ENCODE assay signal across 8 cellular contexts in the genomic region with DNA sequence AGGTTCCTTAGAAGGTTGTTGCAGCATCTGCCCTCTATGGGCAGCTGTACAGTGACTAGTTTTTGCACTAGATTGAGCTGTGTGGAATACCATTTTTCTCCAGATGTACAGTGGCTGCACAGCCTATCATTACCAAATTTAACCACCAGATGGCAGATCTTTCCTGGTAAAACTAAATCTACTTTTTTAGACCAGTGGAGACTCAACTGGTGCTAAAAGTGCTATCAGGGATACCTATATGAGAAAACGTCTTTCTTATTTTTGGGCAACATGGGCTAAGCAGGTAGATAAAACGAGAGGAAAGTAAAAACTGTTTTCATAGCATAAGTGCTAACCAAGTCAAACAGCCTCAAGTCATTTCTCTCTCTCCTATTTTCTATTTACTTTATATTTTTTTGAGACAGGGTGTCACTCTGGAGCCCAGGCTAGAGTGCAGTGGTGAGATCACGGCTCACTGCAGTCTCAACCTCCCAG. TPM values are rescaled to one million over a fixed set of nuclear protein-coding genes. Genes with fewer than 3 reads are reported as not detected.
DNase-seq lines count a peak whose midpoint lies in the region; ATAC-seq and TF ChIP-seq lines count a peak whose summit lies in the region.

No MANE protein-coding gene starts in this region.

- TF ChIP-seq POLR2A in HCT116 (IDR thresholded peaks at IDR 0.05; ENCODE audit: borderline replicate concordance, extremely low read depth, insufficient read depth, insufficient read length) (no peak), NB4 (IDR thresholded peaks at IDR 0.05; ENCODE audit: extremely low read depth, insufficient read length) (no peak), esophagus squamous epithelium (IDR thresholded peaks at IDR 0.05) (no peak)

- no peak for DNase-seq in activated T-cell treated with anti-CD3 and anti-CD28 coated beads, Interleukin-2, amount 50 U/mL, for 4 hours
- no peak for DNase-seq in activated T-cell treated with anti-CD3 and anti-CD28 coated beads, Interleukin-2, amount 50 U/mL, for 1 hour
- DNase-seq in HCT116 (ENCODE audit: low read depth, low spot score) = peak; percentile 53
- DNase-seq in NB4 (ENCODE audit: low read depth) = peak; percentile 76
- peak; percentile 95 for DNase-seq in SK-N-MC (ENCODE audit: low read depth, low spot score)
- no peak for DNase-seq in esophagus squamous epithelium (lab: John Stamatoyannopoulos, UW)
- no peak for DNase-seq in ureter (ENCODE audit: low spot score)

- TF ChIP-seq RAD21 in HCT116 (IDR thresholded peaks at IDR 0.05; ENCODE audit: low read depth) = peak; percentile 88
- peak; percentile 79 for TF ChIP-seq RAD21 in neural cell (conservative IDR thresholded peaks at IDR 0.05)

- H3K27me3 ChIP-seq in HCT116 (ENCODE audit: insufficient read depth, low read length) = no peaks in the 10 kb centered on the region
- H3K27me3 ChIP-seq in esophagus squamous epithelium = no peaks in the 10 kb centered on the region
- no peaks in the 10 kb centered on the region for H3K27me3 ChIP-seq in neural cell (ENCODE audit: insufficient read depth, low read depth, low read length)

- H2AFZ ChIP-seq in HCT116 (ENCODE audit: low read depth, low read length, poor library complexity, severe bottlenecking) = no peak overlapping the region
- no peak overlapping the region for H2AFZ ChIP-seq in neural cell (ENCODE audit: low read depth, low read length)

- H3K36me3 ChIP-seq in HCT116 (ENCODE audit: control insufficient read depth in 1 of 2, insufficient read depth in 2 of 2, low read length in 2 of 2) (no peaks in the 10 kb centered on the region), SK-N-MC (ENCODE audit: insufficient read depth, low read length) (peaks cover 7% of the 10 kb centered on the region; the same call in 1 of the 2 replicates), esophagus squamous epithelium (no peaks in the 10 kb centered on the region), neural cell (ENCODE audit: insufficient read depth, low read length) (no peaks in the 10 kb centered on the region)

- H3K79me2 ChIP-seq in HCT116 (ENCODE audit: insufficient read depth, low read length) (no peaks in the 10 kb centered on the region), neural cell (replicated peaks; ENCODE audit: insufficient read depth, low read length) (no peaks in the 10 kb centered on the region)

- BruUV-seq in HCT116 (replicated peaks; lab: Mats Ljungman, UMichigan) = no TSS peak

- no peaks in the 10 kb centered on the region for H3K9me2 ChIP-seq in HCT116 (ENCODE audit: insufficient read depth)
- no peaks in the 10 kb centered on the region for H3K9me2 ChIP-seq in neural cell (ENCODE audit: insufficient read depth, low read length)

- CTCF ChIA-PET in HCT116 (lab: Charles Lee) = interaction anchor here (0.5 to 5.5 kb wide), 14 partner anchors 8 to 1133 kb away, joined by 3 to 106 read pairs (median 4); no protein-coding TSS in a partner anchor

- no peak overlapping the region for H3K4me3 ChIP-seq in HCT116 (replicated peaks in 1 of 2; ENCODE audit: low read depth in 1 of 2, low read length in 2 of 2)
- no peak overlapping the region for H3K4me3 ChIP-seq in NB4 (ENCODE audit: low read depth, low read length)
- no peak overlapping the region for H3K4me3 ChIP-seq in SK-N-MC
- H3K4me3 ChIP-seq in esophagus squamous epithelium = no peak overlapping the region
- no peak overlapping the region for H3K4me3 ChIP-seq in neural cell (ENCODE audit: low read length)

- TF ChIP-seq CTCF in HCT116 (IDR thresholded peaks at IDR 0.05 in 2 of 3, conservative IDR thresholded peaks at IDR 0.05 in 1 of 3; ENCODE audit: borderline replicate concordance in 1 of 3, insufficient read depth in 1 of 3, low read depth in 2 of 3, low read length in 2 of 3) (peak; percentile 77 to 90 (median 88)), NB4 (IDR thresholded peaks at IDR 0.05; ENCODE audit: low read depth, low read length) (peak; percentile 61), esophagus squamous epithelium (IDR thresholded peaks at IDR 0.05) (peak; percentile 40 to 90 (median 80)), neural cell (IDR thresholded peaks at IDR 0.05; ENCODE audit: poor library complexity, severe bottlenecking) (peak; percentile 82)

- H3K9me3 ChIP-seq in HCT116 (ENCODE audit: control insufficient read depth in 1 of 2, insufficient read depth in 1 of 2, low read depth in 1 of 2, low read length in 2 of 2) (no peaks in the 10 kb centered on the region), SK-N-MC (ENCODE audit: low read depth, low read length) (no peaks in the 10 kb centered on the region), esophagus squamous epithelium (no peaks in the 10 kb centered on the region), neural cell (ENCODE audit: low read length) (no peaks in the 10 kb centered on the region)

- H3K9ac ChIP-seq in HCT116 (ENCODE audit: low read length) (no peak overlapping the region), SK-N-MC (ENCODE audit: insufficient read length) (peak overlapping the region; percentile 17), neural cell (ENCODE audit: low read length) (no peak overlapping the region)

- H3K4me2 ChIP-seq in HCT116 (ENCODE audit: low read length) (no peak overlapping the region), neural cell (ENCODE audit: low read length) (no peak overlapping the region)

- H3K4me3 Mint-ChIP-seq in activated T-cell treated with anti-CD3 and anti-CD28 coated beads, Interleukin-2, amount 50 U/mL, for 4 hours = no peak overlapping the region

- no peaks in the 10 kb centered on the region for H3K9me3 Mint-ChIP-seq in activated T-cell treated with anti-CD3 and anti-CD28 coated beads, Interleukin-2, amount 50 U/mL, for 4 hours

- WGBS in esophagus squamous epithelium, 2 donors = 20 to 37% methylated on average over 3 of the region's 3 CpGs

- intact Hi-C loops in HCT116 (cut with micrococcal nuclease) = loop anchor here (1.0 to 5.0 kb wide), 4 partner anchors 147 to 479 kb away; no protein-coding TSS in a partner anchor
- intact Hi-C loops in esophagus squamous epithelium (cut with DNase I) = loop anchor here (5.0 to 10.0 kb wide), 2 partner anchors 398 to 475 kb away; no protein-coding TSS in a partner anchor

- TF ChIP-seq EP300 in neural cell (conservative IDR thresholded peaks at IDR 0.05; ENCODE audit: poor library complexity, severe bottlenecking) = no peak

- H3F3A ChIP-seq in neural cell (ENCODE audit: insufficient read depth, low read length, poor library complexity, severe bottlenecking) = no peaks in the 10 kb centered on the region

- H4K20me1 ChIP-seq in HCT116 (ENCODE audit: insufficient read depth) = no peaks in the 10 kb centered on the region
- H4K20me1 ChIP-seq in neural cell (ENCODE audit: insufficient read depth) = no peaks in the 10 kb centered on the region

- RAD21 ChIA-PET in HCT116 (lab: Charles Lee; ENCODE audit: low non-redundant PET in 1 of 2, low total read pairs in 2 of 2, uncharacterized antibody in 2 of 2, unreplicated experiment in 2 of 2) = interaction anchor here (2.1 to 2.4 kb wide), 2 partner anchors 399 kb away, joined by 7 to 9 read pairs; no protein-coding TSS in a partner anchor

- ATAC-seq in activated T-cell treated with anti-CD3 and anti-CD28 coated beads, Interleukin-2, amount 50 U/mL, for 4 hours = peak; percentile 50 to 51
- peak; percentile 94 for ATAC-seq in HCT116

- POLR2A ChIA-PET in HCT116 (lab: Charles Lee) = interaction anchor here (1.8 kb wide), 1 partner anchor 399 kb away, joined by 9 read pairs; no protein-coding TSS in a partner anchor

- no peaks in the 10 kb centered on the region for H3K4me1 ChIP-seq in HCT116 (ENCODE audit: control insufficient read depth in 1 of 2, insufficient read depth in 2 of 2, low read length in 2 of 2)
- H3K4me1 ChIP-seq in esophagus squamous epithelium = peaks cover 0 to 6% (median 0%) of the 10 kb centered on the region in 3 donors

- H3K27ac ChIP-seq in HCT116 (ENCODE audit: low read depth, low read length) (no peak overlapping the region), SK-N-MC (peak overlapping the region; percentile 76), esophagus squamous epithelium (no peak overlapping the region), neural cell (ENCODE audit: low read length) (no peak overlapping the region)

- H3K27me3 Mint-ChIP-seq in activated T-cell treated with anti-CD3 and anti-CD28 coated beads, Interleukin-2, amount 50 U/mL, for 4 hours (ENCODE audit: low read depth) = peaks cover 3% of the 10 kb centered on the region

- no peaks in the 10 kb centered on the region for H3K4me1 Mint-ChIP-seq in activated T-cell treated with anti-CD3 and anti-CD28 coated beads, Interleukin-2, amount 50 U/mL, for 4 hours (ENCODE audit: low read depth)

- no peaks in the 10 kb centered on the region for H3K36me3 Mint-ChIP-seq in activated T-cell treated with anti-CD3 and anti-CD28 coated beads, Interleukin-2, amount 50 U/mL, for 4 hours (ENCODE audit: insufficient read depth)

TF ChIP-seq in neural cell, 6 proteins besides CTCF, POLR2A, EP300 and RAD21:
- TF ChIP-seq MXI1 (conservative IDR thresholded peaks at IDR 0.05; ENCODE audit: poor library complexity, severe bottlenecking) = no peak
- TF ChIP-seq SMC3 (conservative IDR thresholded peaks at IDR 0.05; ENCODE audit: poor library complexity) = peak; percentile 90

RNA-seq across cellular contexts. Expression of gene IGSF10, which starts 21.2 kb away (rescaled TPM):
- under 1 TPM in 1 of 3 donors, not detected in 2; 0.03 TPM for total RNA-seq in activated T-cell treated with anti-CD3 and anti-CD28 coated beads, Interleukin-2, amount 50 U/mL, for 4 hours
- 0.02 TPM for total RNA-seq in HCT116 (2021; ENCODE audit: unreplicated experiment)
- polyA plus RNA-seq in HCT116 (2012) = 0.01 TPM in 1 of 2 replicates, not detected in the other
- 10 to 100 TPM in 1 of 4 donors, 1 to 10 TPM in 1, under 1 TPM in 2; 0.45 to 10.7 (median 1.3) TPM for total RNA-seq in esophagus squamous epithelium
- not detected in 2 replicates for polyA plus RNA-seq in neural cell
- polyA minus RNA-seq in neural cell = under 0.01 TPM in 1 of 2 replicates, not detected in the other
- 3.3 TPM for total RNA-seq in ureter

RNA-seq across cellular contexts. Expression of gene P2RY12, which starts 55.1 kb away (rescaled TPM):
- not detected for total RNA-seq in activated T-cell treated with anti-CD3 and anti-CD28 coated beads, Interleukin-2, amount 50 U/mL, for 4 hours
- not detected for total RNA-seq in HCT116 (2021; ENCODE audit: unreplicated experiment)
- not detected in 2 replicates for polyA plus RNA-seq in HCT116 (2012)
- 1 to 10 TPM in 2 of 4 donors, not detected in 2; 1.9 to 3.1 TPM for total RNA-seq in esophagus squamous epithelium
- polyA plus RNA-seq in neural cell = not detected in 2 replicates
- not detected in 2 replicates for polyA minus RNA-seq in neural cell
- 0.94 TPM for total RNA-seq in ureter

Comparison
In these comparisons a context has a peak if more than half of its experiments do, and no peak if none do; other contexts are left out.
1. DNase-seq: peak in HCT116 (single experiment), NB4 (single experiment) and SK-N-MC (single experiment); none in activated T-cell treated with anti-CD3 and anti-CD28 coated beads, Interleukin-2, amount 50 U/mL, for 4 hours (single experiment), activated T-cell treated with anti-CD3 and anti-CD28 coated beads, Interleukin-2, amount 50 U/mL, for 1 hour (single experiment), esophagus squamous epithelium (single experiment) and ureter (single experiment).
2. Peak in every context shown above with its lines, with median percentiles within 50 percentile points of each other: CTCF ChIP-seq.